1 cellular context compared by ENCODE assay signal in genomic region chr7:97004237-97004930, GRCh38.
TF ChIP-seq lines count a peak whose summit lies in the region.

No MANE protein-coding gene starts in this region.

TF ChIP-seq in GM12878, 131 proteins besides CTCF, POLR2A, EP300 and RAD21:
- TF ChIP-seq HDAC6 (IDR thresholded peaks at IDR 0.05; ENCODE audit: unreplicated experiment) (no peak), USF2 (IDR thresholded peaks at IDR 0.05; ENCODE audit: borderline replicate concordance, low read depth, low read length) (no peak), SUZ12 (IDR thresholded peaks at IDR 0.05; ENCODE audit: unreplicated experiment) (peak; percentile 22), KAT2A (conservative IDR thresholded peaks at IDR 0.05; ENCODE audit: control insufficient read depth, low read depth, low read length) (no peak), MXI1 (IDR thresholded peaks at IDR 0.05; ENCODE audit: low read depth, low read length) (no peak), ZNF592 (IDR thresholded peaks at IDR 0.05) (no peak), HDGF (IDR thresholded peaks at IDR 0.05) (no peak)
